29 cellular contexts compared by ENCODE assay signal in genomic region chr12:112049351-112049750, GRCh38.
"Had no signal": no experiment of that assay in that cellular context is flagged by ENCODE, and none has a peak within 500 bp of the region (broad histone marks: within the 10 kb centered on the region; RNA-seq: fewer than 3 reads in every experiment).

No MANE protein-coding gene starts in this region.

- ATAC-seq: activated T-helper 17 cell treated with anti-CD3 and anti-CD28 coated beads, Interleukin-2, amount 50 U/mL, for 72 hours; body of pancreas; gastrocnemius medialis; left cardiac atrium; stimulated activated naive B cell treated with anti-CD40 and anti-IgM and Interleukin-4, amounts not matched to agents 10 μg/mL and 1 μg/mL and 100 μg/mL, for 72 hours; WTC11 had no signal

- H3K4me1 Mint-ChIP-seq: activated T-helper 17 cell treated with anti-CD3 and anti-CD28 coated beads, Interleukin-2, amount 50 U/mL, for 72 hours; WTC11 had no signal

- H3K4me1 ChIP-seq: body of pancreas, colonic mucosa, gastrocnemius medialis had no signal

- H3K4me3 Mint-ChIP-seq: activated naive CD4-positive, alpha-beta T cell treated with anti-CD3 and anti-CD28 coated beads, Interleukin-2, amount 50 U/mL, for 24 hours; activated T-helper 17 cell treated with anti-CD3 and anti-CD28 coated beads, Interleukin-2, amount 50 U/mL, for 72 hours; naive B cell; stimulated activated naive B cell treated with anti-CD40 and anti-IgM and Interleukin-4, amounts not matched to agents 10 μg/mL and 1 μg/mL and 100 μg/mL, for 72 hours; WTC11 had no signal

- H3K27me3 ChIP-seq: body of pancreas, cardiac muscle cell, colonic mucosa, gastrocnemius medialis, ovary, stomach, transverse colon had no signal

- DNase-seq: activated CD4-positive, alpha-beta T cell treated with anti-CD3 and anti-CD28 coated beads for 1 hour; activated CD8-positive, alpha-beta memory T cell treated with anti-CD3 and anti-CD28 coated beads for 24 hours; activated CD8-positive, alpha-beta memory T cell treated with anti-CD3 and anti-CD28 coated beads, Interleukin-2, amount 50 U/mL, for 4 hours; activated gamma-delta T cell treated with Interleukin-2 at 50 U/mL for 16 hours; activated T-cell treated with anti-CD3 and anti-CD28 coated beads, Interleukin-2, amount 50 U/mL, for 1 hour; anterior cingulate cortex; body of pancreas; cerebellar nuclear complex; colonic mucosa; effector CD8-positive, alpha-beta T cell; gastrocnemius medialis; hippocampal formation; left cardiac atrium; mammary epithelial cell; naive B cell; ovary; SK-N-SH; stimulated activated CD4-positive, alpha-beta T cell treated with anti-CD3 and anti-CD28 coated beads, Interleukin-15, amount 100 ng/mL, for 24 hours; stimulated activated CD4-positive, alpha-beta T cell treated with anti-CD3 and anti-CD28 coated beads, Interleukin-2, amount 100 ng/mL, for 24 hours; stimulated activated naive B cell treated with anti-CD40 and anti-IgM and Interleukin-4, amounts not matched to agents 10 μg/mL and 1 μg/mL and 100 μg/mL, for 72 hours; stomach; T-helper 2 cell; transverse colon had no signal

- H3K27ac Mint-ChIP-seq: activated naive CD4-positive, alpha-beta T cell treated with anti-CD3 and anti-CD28 coated beads, Interleukin-2, amount 50 U/mL, for 24 hours; activated T-helper 17 cell treated with anti-CD3 and anti-CD28 coated beads, Interleukin-2, amount 50 U/mL, for 72 hours; progenitor cell of endocrine pancreas; stimulated activated naive B cell treated with anti-CD40 and anti-IgM and Interleukin-4, amounts not matched to agents 10 μg/mL and 1 μg/mL and 100 μg/mL, for 72 hours; WTC11 had no signal

- H3K36me3 ChIP-seq: colonic mucosa, ovary had no signal

- H3K9ac ChIP-seq: SK-N-SH had no signal

- H3K9me3 Mint-ChIP-seq: activated naive CD4-positive, alpha-beta T cell treated with anti-CD3 and anti-CD28 coated beads, Interleukin-2, amount 50 U/mL, for 24 hours; activated T-helper 17 cell treated with anti-CD3 and anti-CD28 coated beads, Interleukin-2, amount 50 U/mL, for 72 hours; naive B cell; stimulated activated naive B cell treated with anti-CD40 and anti-IgM and Interleukin-4, amounts not matched to agents 10 μg/mL and 1 μg/mL and 100 μg/mL, for 72 hours; WTC11 had no signal

- H3K27me3 Mint-ChIP-seq: activated naive CD4-positive, alpha-beta T cell treated with anti-CD3 and anti-CD28 coated beads, Interleukin-2, amount 50 U/mL, for 24 hours; activated T-helper 17 cell treated with anti-CD3 and anti-CD28 coated beads, Interleukin-2, amount 50 U/mL, for 72 hours; naive B cell; progenitor cell of endocrine pancreas; stimulated activated naive B cell treated with anti-CD40 and anti-IgM and Interleukin-4, amounts not matched to agents 10 μg/mL and 1 μg/mL and 100 μg/mL, for 72 hours had no signal

- H3K4me3 ChIP-seq: body of pancreas, cardiac muscle cell, colonic mucosa, gastrocnemius medialis, ovary, stomach, transverse colon had no signal

- H3K9me3 ChIP-seq: body of pancreas, colonic mucosa, gastrocnemius medialis, ovary, SK-N-SH, stomach, transverse colon had no signal

- H3K27ac ChIP-seq: body of pancreas, cardiac muscle cell, colonic mucosa, epithelial cell of prostate, gastrocnemius medialis, ovary, stomach had no signal
